ENCODE assay signal across 8 cellular contexts in genomic region chr11:66345316-66345649, GRCh38. TPM values are rescaled to one million over a fixed set of nuclear protein-coding genes. Genes with fewer than 3 reads are reported as not detected.
DNase-seq lines count a peak whose midpoint lies in the region; ATAC-seq and TF ChIP-seq lines count a peak whose summit lies in the region.

No MANE protein-coding gene starts in this region.

- no peaks in the 10 kb centered on the region for H3K9me3 Mint-ChIP-seq in endothelial cell (ENCODE audit: unreplicated experiment)

- peaks cover 22% of the 10 kb centered on the region for H3K4me1 Mint-ChIP-seq in endothelial cell (ENCODE audit: unreplicated experiment)

- H3K27ac Mint-ChIP-seq in endothelial cell (ENCODE audit: unreplicated experiment), result peak overlapping the region; percentile 84

- DNase-seq in MG63, result no peak
- DNase-seq in endothelial cell (ENCODE audit: low spot score), result no peak
- no peak for DNase-seq in prostate gland (ENCODE audit: low spot score)
- DNase-seq in midbrain (lab: John Stamatoyannopoulos, UW), result no peak
- no peak for DNase-seq in MV-4-11 (lab: John Stamatoyannopoulos, UW)
- DNase-seq in activated gamma-delta T cell treated with Interleukin-2 at 50 U/mL for 16 hours, result no peak
- no peak for DNase-seq in stimulated activated CD8-positive, alpha-beta memory T cell treated with anti-CD3 and anti-CD28 coated beads, Interleukin-4, amount 100 ng/mL, for 48 hours

- no peak for TF ChIP-seq POLR2A in prostate gland (IDR thresholded peaks at IDR 0.05)

- peak overlapping the region; percentile 98 for H3K4me3 Mint-ChIP-seq in endothelial cell (ENCODE audit: unreplicated experiment)

- peaks cover 22% of the 10 kb centered on the region for H3K36me3 Mint-ChIP-seq in endothelial cell (ENCODE audit: low read depth, unreplicated experiment)

- H3K27me3 Mint-ChIP-seq in endothelial cell (ENCODE audit: unreplicated experiment), result peaks cover 17% of the 10 kb centered on the region

- peaks cover 28% of the 10 kb centered on the region for H3K36me3 ChIP-seq in MG63
- H3K36me3 ChIP-seq in prostate gland, result peaks cover 6 to 16% of the 10 kb centered on the region in 2 donors

- WGBS in prostate gland, result 2% methylated on average over 7 of the region's 7 CpGs

- intact Hi-C loops in prostate gland (cut with DNase I), result no loop called here

- H3K4me3 ChIP-seq in MG63, result peak overlapping the region; percentile 96
- peak overlapping the region; percentile 75 to 94 for H3K4me3 ChIP-seq in prostate gland

- H3K9me3 ChIP-seq in MG63 (no peaks in the 10 kb centered on the region), prostate gland (no peaks in the 10 kb centered on the region)

- H3K27me3 ChIP-seq in MG63 (no peaks in the 10 kb centered on the region), prostate gland (replicated peaks; ENCODE audit: insufficient read depth) (no peaks in the 10 kb centered on the region)

- H3K27ac ChIP-seq in prostate gland, result peak overlapping the region; percentile 66 to 70

- TF ChIP-seq CTCF in endothelial cell (IDR thresholded peaks at IDR 0.05; ENCODE audit: unreplicated experiment), result no peak
- no peak for TF ChIP-seq CTCF in prostate gland (IDR thresholded peaks at IDR 0.05)

- peak; percentile 13 for ATAC-seq in GM19395 (IDR thresholded peaks at IDR 0.05; ENCODE audit: unreplicated experiment)

- H3K4me1 ChIP-seq in prostate gland (replicated peaks), result peaks cover 13% of the 10 kb centered on the region

RNA-seq across cellular contexts. Expression of gene BRMS1, which starts 0.4 kb away (rescaled TPM):
- 119 TPM in 2 replicates for total RNA-seq in MG63 (2014; rRNA removed; shearing (Covaris generic); ENCODE audit: low replicate concordance)
- 38.4 TPM for total RNA-seq in endothelial cell (ENCODE audit: unreplicated experiment)
- 10 to 100 TPM; 55.7 to 71.3 TPM for total RNA-seq in prostate gland

RNA-seq across cellular contexts. Expression of gene B4GAT1, which starts 2.1 kb away (rescaled TPM):
- 26.6 and 34.6 TPM in 2 replicates for total RNA-seq in MG63 (2014; rRNA removed; shearing (Covaris generic); ENCODE audit: low replicate concordance)
- 21.4 TPM for total RNA-seq in endothelial cell (ENCODE audit: unreplicated experiment)
- total RNA-seq in prostate gland, result 10 to 100 TPM; 47.0 to 64.9 TPM

RNA-seq across cellular contexts. Expression of gene RIN1, which starts 9.0 kb away (rescaled TPM):
- 45.3 and 65.7 TPM in 2 replicates for total RNA-seq in MG63 (2014; rRNA removed; shearing (Covaris generic); ENCODE audit: low replicate concordance)
- total RNA-seq in endothelial cell (ENCODE audit: unreplicated experiment), result 4.8 TPM
- total RNA-seq in prostate gland, result 10 to 100 TPM; 12.8 to 16.9 TPM

RNA-seq across cellular contexts. Expression of gene SLC29A2, which starts 26.3 kb away (rescaled TPM):
- total RNA-seq in MG63 (2014; rRNA removed; shearing (Covaris generic); ENCODE audit: low replicate concordance), result not detected in 2 replicates
- total RNA-seq in endothelial cell (ENCODE audit: unreplicated experiment), result 5.7 TPM
- total RNA-seq in prostate gland, result 10 to 100 TPM; 10.1 to 12.5 TPM

RNA-seq across cellular contexts. Expression of gene CD248, which starts 28.4 kb away (rescaled TPM):
- total RNA-seq in MG63 (2014; rRNA removed; shearing (Covaris generic); ENCODE audit: low replicate concordance), result not detected in 2 replicates
- total RNA-seq in endothelial cell (ENCODE audit: unreplicated experiment), result 2.9 TPM
- total RNA-seq in prostate gland, result 1 to 10 TPM; 1.9 to 7.3 TPM
